8 cellular contexts compared by ENCODE assay signal in the genomic region with DNA sequence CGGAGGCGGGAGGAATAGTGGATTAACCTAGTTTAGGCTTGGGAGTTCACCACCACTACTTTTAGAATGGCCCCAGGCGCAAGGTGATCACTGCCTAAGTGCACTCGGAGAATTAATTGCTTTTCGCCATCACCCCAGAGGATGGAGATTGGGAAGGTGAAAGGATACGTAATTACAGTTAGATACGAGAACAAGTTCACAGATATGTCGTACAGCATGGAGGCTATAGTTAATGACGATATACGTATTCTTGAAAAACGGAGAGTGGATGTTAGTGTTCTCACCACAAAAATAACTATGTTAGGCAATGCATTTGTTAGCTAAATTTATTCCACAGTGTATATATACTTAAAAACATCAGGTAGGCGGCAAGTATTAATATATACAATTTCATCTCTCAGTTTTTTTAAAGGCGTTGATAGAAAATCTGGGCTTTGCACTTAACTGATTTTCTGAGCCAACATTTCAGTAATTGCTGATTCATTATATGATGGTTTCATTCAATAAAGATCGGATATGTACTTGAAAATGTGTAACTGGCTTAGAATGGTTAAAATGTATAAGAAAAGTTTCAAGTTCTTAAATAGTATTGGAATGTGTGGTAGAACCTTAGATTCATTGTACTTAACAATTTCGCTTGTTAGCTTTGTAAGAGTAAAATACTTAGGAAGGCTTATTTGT. TPM values are rescaled to one million over a fixed set of nuclear protein-coding genes. Genes with fewer than 3 reads are reported as not detected.
DNase-seq lines count a peak whose midpoint lies in the region; ATAC-seq, FAIRE-seq and TF ChIP-seq lines count a peak whose summit lies in the region.

No MANE protein-coding gene starts in this region.

- peak in 1 of 2 donors; percentile 0 for ATAC-seq in activated T-cell treated with anti-CD3 and anti-CD28 coated beads, Interleukin-2, amount 50 U/mL, for 4 hours
- no peak for ATAC-seq in activated T-helper 17 cell treated with anti-CD3 and anti-CD28 coated beads, Interleukin-2, amount 50 U/mL, for 72 hours (replicated peaks)

- POLR2A ChIA-PET in HEK293T (lab: Yijun Ruan, JAX), result interaction anchor here (0.6 to 1.7 kb wide), 11 partner anchors 13 to 122 kb away, joined by 3 to 6 read pairs (median 3); no protein-coding TSS in a partner anchor

- H3K9me3 ChIP-seq in kidney (ENCODE audit: control insufficient read depth in 1 of 2, low read length in 2 of 2) (no peaks in the 10 kb centered on the region), thyroid gland (no peaks in the 10 kb centered on the region)

- H3K27me3 ChIP-seq in thyroid gland, result no peaks in the 10 kb centered on the region

- H3K4me3 Mint-ChIP-seq in activated T-cell treated with anti-CD3 and anti-CD28 coated beads, Interleukin-2, amount 50 U/mL, for 4 hours, result peak overlapping the region; percentile 97
- peak overlapping the region; percentile 92 for H3K4me3 Mint-ChIP-seq in activated T-helper 17 cell treated with anti-CD3 and anti-CD28 coated beads, Interleukin-2, amount 50 U/mL, for 72 hours

- H3K4me3 ChIP-seq in kidney (ENCODE audit: low read length in 2 of 2) (peak overlapping the region; percentile 89 to 100), thyroid gland (replicated peaks in 1 of 3) (peak overlapping the region; percentile 60 to 93 (median 64))

- H3K27ac Mint-ChIP-seq in activated T-helper 17 cell treated with anti-CD3 and anti-CD28 coated beads, Interleukin-2, amount 50 U/mL, for 72 hours, result peak overlapping the region; percentile 98

- H3K27ac ChIP-seq in kidney (ENCODE audit: low read depth in 2 of 2, low read length in 2 of 2), result no peak overlapping the region
- H3K27ac ChIP-seq in thyroid gland, result peak overlapping the region in 1 of 3 donors; percentile 95

- FAIRE-seq in kidney (lab: Jason Lieb, UNC), result no peak

- peak overlapping the region; percentile 53 to 63 for H3K9ac ChIP-seq in kidney (ENCODE audit: low read length in 2 of 2)

- TF ChIP-seq CTCF in kidney (IDR thresholded peaks at IDR 0.05; ENCODE audit: borderline replicate concordance, extremely low read depth, insufficient read depth) (no peak), thyroid gland (IDR thresholded peaks at IDR 0.05) (no peak)

- 9 to 10% methylated on average over 15 of the region's 15 CpGs for WGBS in thyroid gland, 2 donors

- intact Hi-C loops in kidney (cut with DNase I) (no loop called here), thyroid gland (cut with DNase I) (no loop called here)

- CTCF ChIA-PET in HEK293T (lab: Yijun Ruan, JAX), result no interaction called here

- H3K4me1 ChIP-seq in kidney (ENCODE audit: control insufficient read depth in 1 of 2, insufficient read depth in 1 of 2, low read depth in 1 of 2, low read length in 2 of 2), result peaks cover 5 to 15% of the 10 kb centered on the region in 2 donors
- peaks cover 17 to 27% of the 10 kb centered on the region in 2 donors for H3K4me1 ChIP-seq in thyroid gland

- H3K27me3 Mint-ChIP-seq in activated T-cell treated with anti-CD3 and anti-CD28 coated beads, Interleukin-2, amount 50 U/mL, for 4 hours (ENCODE audit: low read depth), result no peaks in the 10 kb centered on the region
- no peaks in the 10 kb centered on the region for H3K27me3 Mint-ChIP-seq in activated T-helper 17 cell treated with anti-CD3 and anti-CD28 coated beads, Interleukin-2, amount 50 U/mL, for 72 hours

- H3K36me3 ChIP-seq in kidney (ENCODE audit: control insufficient read depth in 1 of 2, insufficient read depth in 2 of 2, low read length in 2 of 2) (peaks cover 0 to 4% of the 10 kb centered on the region in 2 donors), thyroid gland (peaks cover 0 to 5% of the 10 kb centered on the region in 2 donors)

- peaks cover 57% of the 10 kb centered on the region for H3K4me1 Mint-ChIP-seq in activated T-cell treated with anti-CD3 and anti-CD28 coated beads, Interleukin-2, amount 50 U/mL, for 4 hours (ENCODE audit: low read depth)
- H3K4me1 Mint-ChIP-seq in activated T-helper 17 cell treated with anti-CD3 and anti-CD28 coated beads, Interleukin-2, amount 50 U/mL, for 72 hours, result peaks cover 29% of the 10 kb centered on the region

- no peaks in the 10 kb centered on the region for H3K9me3 Mint-ChIP-seq in activated T-cell treated with anti-CD3 and anti-CD28 coated beads, Interleukin-2, amount 50 U/mL, for 4 hours
- H3K9me3 Mint-ChIP-seq in activated T-helper 17 cell treated with anti-CD3 and anti-CD28 coated beads, Interleukin-2, amount 50 U/mL, for 72 hours, result no peaks in the 10 kb centered on the region

- DNase-seq in activated T-cell treated with anti-CD3 and anti-CD28 coated beads, Interleukin-2, amount 50 U/mL, for 4 hours, result no peak
- DNase-seq in activated T-cell treated with anti-CD3 and anti-CD28 coated beads, Interleukin-2, amount 50 U/mL, for 1 hour, result no peak
- DNase-seq in kidney, result no peak
- no peak for DNase-seq in thyroid gland
- DNase-seq in NCI-H2171 (lab: John Stamatoyannopoulos, UW), result no peak
- DNase-seq in HEK293T (ENCODE audit: extremely low spot score), result no peak
- no peak for DNase-seq in effector CD8-positive, alpha-beta T cell (lab: John Stamatoyannopoulos, UW)

- peaks cover 31% of the 10 kb centered on the region for H3K36me3 Mint-ChIP-seq in activated T-cell treated with anti-CD3 and anti-CD28 coated beads, Interleukin-2, amount 50 U/mL, for 4 hours (ENCODE audit: insufficient read depth)
- H3K36me3 Mint-ChIP-seq in activated T-helper 17 cell treated with anti-CD3 and anti-CD28 coated beads, Interleukin-2, amount 50 U/mL, for 72 hours (ENCODE audit: low read depth), result peaks cover 83% of the 10 kb centered on the region

- no peak for TF ChIP-seq POLR2A in thyroid gland (IDR thresholded peaks at IDR 0.05)

TF ChIP-seq in HEK293T, 16 proteins besides CTCF, POLR2A, EP300 and RAD21:
- TF ChIP-seq TARDBP (IDR thresholded peaks at IDR 0.05) (no peak), SUZ12 (IDR thresholded peaks at IDR 0.05) (no peak), L3MBTL2 (conservative IDR thresholded peaks at IDR 0.05) (no peak), SP1 (IDR thresholded peaks at IDR 0.05) (no peak), BHLHE40 (IDR thresholded peaks at IDR 0.05; ENCODE audit: borderline replicate concordance) (no peak), FOXK2 (IDR thresholded peaks at IDR 0.05) (no peak), ZNF384 (IDR thresholded peaks at IDR 0.05) (no peak), LEF1 (IDR thresholded peaks at IDR 0.05; ENCODE audit: borderline replicate concordance) (no peak)

RNA-seq across cellular contexts. Expression of gene CDC123, which starts 0.7 kb away (rescaled TPM):
- total RNA-seq in activated T-cell treated with anti-CD3 and anti-CD28 coated beads, Interleukin-2, amount 50 U/mL, for 4 hours, result 100 to 1,000 TPM; 155 to 187 (median 158) TPM
- total RNA-seq in activated T-helper 17 cell treated with anti-CD3 and anti-CD28 coated beads, Interleukin-2, amount 50 U/mL, for 72 hours, result 100 to 1,000 TPM in 1 of 2 donors, 10 to 100 TPM in 1; 93.8 to 202 TPM
- 47.7 TPM for total RNA-seq in kidney
- polyA plus RNA-seq in kidney (ENCODE audit: insufficient read depth, low read depth, low replicate concordance), result 50.2 TPM
- 10 to 100 TPM; 50.7 to 88.2 (median 68.9) TPM for total RNA-seq in thyroid gland

RNA-seq across cellular contexts. Expression of gene NUDT5, which starts 1.0 kb away (rescaled TPM):
- total RNA-seq in activated T-cell treated with anti-CD3 and anti-CD28 coated beads, Interleukin-2, amount 50 U/mL, for 4 hours, result 100 to 1,000 TPM; 104 to 109 (median 105) TPM
- total RNA-seq in activated T-helper 17 cell treated with anti-CD3 and anti-CD28 coated beads, Interleukin-2, amount 50 U/mL, for 72 hours, result 100 to 1,000 TPM in 1 of 2 donors, 10 to 100 TPM in 1; 99.1 to 139 TPM
- total RNA-seq in kidney (48.3 TPM), thyroid gland (10 to 100 TPM; 44.9 to 57.9 (median 51.8) TPM)
- 78.2 TPM for polyA plus RNA-seq in kidney (ENCODE audit: insufficient read depth, low read depth, low replicate concordance)
